In the genomic region with DNA sequence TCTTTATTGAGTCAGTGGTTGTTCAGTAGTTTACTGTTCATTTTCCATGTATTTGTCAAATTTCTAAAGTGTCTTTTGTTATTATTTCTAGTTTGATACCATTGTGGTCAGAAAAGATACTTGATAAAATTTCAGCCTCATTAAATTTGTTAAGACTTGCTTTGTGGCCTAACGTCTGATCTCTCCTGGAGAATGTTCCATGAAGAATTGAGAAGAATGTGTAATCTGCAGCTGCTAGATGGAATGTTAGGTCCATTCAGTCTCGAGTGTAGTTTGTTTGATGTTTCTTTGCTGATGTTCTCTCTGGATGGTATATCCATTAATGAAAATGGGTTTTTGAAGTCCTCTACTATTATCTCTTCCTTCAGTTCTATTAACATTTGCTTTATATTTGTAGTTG, we compare ENCODE assay signal across 8 cellular contexts.
"Had no signal": no experiment of that assay in that cellular context is flagged by ENCODE, and none has a peak within 500 bp of the region (broad histone marks: within the 10 kb centered on the region; RNA-seq: fewer than 3 reads in every experiment).

No MANE protein-coding gene starts in this region.

- H3K27ac ChIP-seq: GM23248 had no signal

- H3K4me3 ChIP-seq: GM23248, GM23338, HAP-1 had no signal

- H3K4me1 ChIP-seq: HAP-1 had no signal

- H3K9me3 ChIP-seq: HAP-1 had no signal

- DNase-seq: GM23248, GOT3, H7, H9, HCEC 1CT, HFFc6 had no signal

- H3K36me3 ChIP-seq: HAP-1 had no signal
